ENCODE assay signal across 21 cellular contexts in genomic region chr12:69765515-69765914, GRCh38. TPM values are rescaled to one million over a fixed set of nuclear protein-coding genes. Genes with fewer than 3 reads are reported as not detected.
DNase-seq lines count a peak whose midpoint lies in the region; ATAC-seq, FAIRE-seq and TF ChIP-seq lines count a peak whose summit lies in the region.
"Had no signal": no experiment of that assay in that cellular context is flagged by ENCODE, and none has a peak within 500 bp of the region (broad histone marks: within the 10 kb centered on the region; RNA-seq: fewer than 3 reads in every experiment).

No MANE protein-coding gene starts in this region.

- no peak overlapping the region for H3K27ac ChIP-seq in breast epithelium
- H3K27ac ChIP-seq: BLaER1 treated with 17β-estradiol and CSF1 and Interleukin-3, amounts not matched to agents 10 nM and 100 nM; HL-60 had no signal

- FAIRE-seq in GM12892 (lab: Jason Lieb, UNC) (no peak), urothelium cell line (lab: Jason Lieb, UNC) (no peak)
- FAIRE-seq: GM12878 had no signal

- H3K36me3 ChIP-seq in breast epithelium = no peaks in the 10 kb centered on the region

- no peaks in the 10 kb centered on the region for H3K4me1 Mint-ChIP-seq in MCF 10A (ENCODE audit: insufficient read depth, unreplicated experiment)
- H3K4me1 Mint-ChIP-seq in WTC11 = peaks cover 4% of the 10 kb centered on the region
- H3K4me1 Mint-ChIP-seq: B cell had no signal

- peaks cover 16% of the 10 kb centered on the region for H3K36me3 Mint-ChIP-seq in MCF 10A (ENCODE audit: insufficient read depth, unreplicated experiment)
- peaks cover 91% of the 10 kb centered on the region for H3K36me3 Mint-ChIP-seq in WTC11

- H3K4me3 ChIP-seq in breast epithelium (no peak overlapping the region), epithelial cell of esophagus (ENCODE audit: low read length) (no peak overlapping the region)
- H3K4me3 ChIP-seq: BLaER1 treated with 17β-estradiol and CSF1 and Interleukin-3, amounts not matched to agents 10 nM and 100 nM; GM12878 had no signal

- H3K27me3 Mint-ChIP-seq in MCF 10A (ENCODE audit: insufficient read depth, unreplicated experiment) = no peaks in the 10 kb centered on the region
- no peaks in the 10 kb centered on the region for H3K27me3 Mint-ChIP-seq in WTC11 (ENCODE audit: low read depth)
- H3K27me3 Mint-ChIP-seq: B cell had no signal

- TF ChIP-seq POLR2A in breast epithelium (IDR thresholded peaks at IDR 0.05) (no peak), GM12892 (IDR thresholded peaks at IDR 0.05; ENCODE audit: low read depth, low read length) (no peak)

- ATAC-seq in WTC11 = no peak
- ATAC-seq in GM18502 (IDR thresholded peaks at IDR 0.05; ENCODE audit: poor library complexity, unreplicated experiment) = no peak
- ATAC-seq: CD8-positive, alpha-beta T cell; GM12878; HCT116 had no signal

- intact Hi-C loops in MCF 10A (cut with micrococcal nuclease) (no loop called here), breast epithelium (cut with DNase I; ENCODE audit: low total_unique reads) (no loop called here)

- H3K27ac Mint-ChIP-seq in MCF 10A (ENCODE audit: low read depth, unreplicated experiment) (peak overlapping the region; percentile 61), WTC11 (0 out of 2 replicates have a peak overlapping the region, but pooled peaks have one; percentile 42)
- H3K27ac Mint-ChIP-seq: B cell; CD8-positive, alpha-beta T cell; HFFc6 had no signal

- H3K9me3 Mint-ChIP-seq in MCF 10A (ENCODE audit: unreplicated experiment) (peaks cover 22% of the 10 kb centered on the region), WTC11 (peaks cover 86% of the 10 kb centered on the region)

- H3K4me3 Mint-ChIP-seq in MCF 10A (ENCODE audit: unreplicated experiment) (no peak overlapping the region), WTC11 (no peak overlapping the region)
- H3K4me3 Mint-ChIP-seq: B cell; CD8-positive, alpha-beta T cell; HFFc6 had no signal

- CTCF ChIA-PET in MCF 10A (lab: Yijun Ruan, JAX) (no interaction called here), WTC11 (lab: Charles Lee) (no interaction called here)

- TF ChIP-seq CTCF in MCF 10A (IDR thresholded peaks at IDR 0.05; ENCODE audit: unreplicated experiment) = no peak
- TF ChIP-seq CTCF in breast epithelium (IDR thresholded peaks at IDR 0.05) = no peak
- no peak for TF ChIP-seq CTCF in WTC11 (IDR thresholded peaks at IDR 0.05)
- TF ChIP-seq CTCF in epithelial cell of esophagus (IDR thresholded peaks at IDR 0.05; ENCODE audit: insufficient read depth, low read depth, low read length, missing control alignments) = no peak

- peaks cover 19 to 40% of the 10 kb centered on the region in 2 donors for H3K9me3 ChIP-seq in breast epithelium

- no peaks in the 10 kb centered on the region for H3K4me1 ChIP-seq in breast epithelium
- H3K4me1 ChIP-seq: BLaER1 treated with 17β-estradiol and CSF1 and Interleukin-3, amounts not matched to agents 10 nM and 100 nM had no signal

- peak; percentile 29 for DNase-seq in MCF 10A (ENCODE audit: unreplicated experiment)
- no peak for DNase-seq in breast epithelium (ENCODE audit: low spot score in 2 of 2)
- DNase-seq in WTC11 (ENCODE audit: low spot score) = no peak
- DNase-seq in epithelial cell of esophagus (ENCODE audit: low read depth) = peak; percentile 82
- no peak for DNase-seq in GM12892 (ENCODE audit: insufficient read length)
- DNase-seq in urothelium cell line (ENCODE audit: low spot score) = no peak
- DNase-seq: Calu3; CD8-positive, alpha-beta T cell; DMS79 treated with DMSO at 0.1 percent for 48 hours; GF-D8; GOT3; H7; HFFc6 had no signal

- no TSS peak for BruUV-seq in MCF 10A (replicated peaks; lab: Mats Ljungman, UMichigan)

- POLR2A ChIA-PET in MCF 10A (lab: Yijun Ruan, JAX) (interaction anchor here (1.3 kb wide), 1 partner anchor 10 kb away, joined by 3 read pairs; no protein-coding TSS in a partner anchor), WTC11 (lab: Charles Lee) (no interaction called here)

- no peaks in the 10 kb centered on the region for H3K27me3 ChIP-seq in breast epithelium
- H3K27me3 ChIP-seq: BLaER1 treated with 17β-estradiol and CSF1 and Interleukin-3, amounts not matched to agents 10 nM and 100 nM had no signal

TF ChIP-seq in WTC11, 78 proteins besides CTCF, POLR2A, EP300 and RAD21 (continues in another document):
- TF ChIP-seq CBFB (CRISPR knock-in tag; IDR thresholded peaks at IDR 0.05; ENCODE audit: low read depth) (no peak), EMX1 (CRISPR knock-in tag; IDR thresholded peaks at IDR 0.05) (no peak), ZNF512 (CRISPR knock-in tag; IDR thresholded peaks at IDR 0.05; ENCODE audit: borderline replicate concordance) (no peak), ZSCAN18 (CRISPR knock-in tag; IDR thresholded peaks at IDR 0.05) (no peak), USF1 (CRISPR knock-in tag; IDR thresholded peaks at IDR 0.05) (no peak), ZNF138 (CRISPR knock-in tag; conservative IDR thresholded peaks at IDR 0.05) (no peak), MYBL2 (CRISPR knock-in tag; IDR thresholded peaks at IDR 0.05) (no peak), TCF7 (CRISPR knock-in tag; IDR thresholded peaks at IDR 0.05; ENCODE audit: low read depth) (no peak), STAT6 (CRISPR knock-in tag; conservative IDR thresholded peaks at IDR 0.05; ENCODE audit: low read depth) (no peak), TEAD4 (CRISPR knock-in tag; IDR thresholded peaks at IDR 0.05) (no peak), MAX (CRISPR knock-in tag; IDR thresholded peaks at IDR 0.05) (no peak)

RNA-seq across cellular contexts. Expression of gene RAB3IP, which starts 26.9 kb away (rescaled TPM):
- total RNA-seq in MCF 10A (2022) (21.9 and 31.5 TPM in 2 replicates), breast epithelium (10 to 100 TPM; 12.5 to 45.5 (median 21.6) TPM), WTC11 (2021) (42.8 to 47.2 TPM (median 43.4 TPM) in 3 replicates)
- polyA plus RNA-seq in GM12892 (2012; ENCODE audit: missing spikeins) = 38.0 TPM

RNA-seq across cellular contexts. Expression of gene MYRFL, which starts 59.5 kb away (rescaled TPM):
- total RNA-seq in MCF 10A (2022) (not detected in 2 replicates), breast epithelium (1 to 10 TPM in 1 of 3 donors, not detected in 2; 1.3 TPM), WTC11 (2021) (1.2 to 2.1 TPM (median 1.3 TPM) in 3 replicates)
- polyA plus RNA-seq in GM12892 (2012; ENCODE audit: missing spikeins) = 0.19 TPM
- total RNA-seq: A172; B cell; CD8-positive, alpha-beta T cell; H7; HFFc6; HT1080 had no signal

Comparison
In these comparisons a context has a peak if more than half of its experiments do, and no peak if none do; other contexts are left out.
1. DNase-seq: peak in MCF 10A (single experiment) and epithelial cell of esophagus (single experiment); none in breast epithelium (0 of 2), WTC11 (single experiment), GM12892 (single experiment) and urothelium cell line (single experiment).